ENCODE assay signal across 25 cellular contexts in the genomic region with DNA sequence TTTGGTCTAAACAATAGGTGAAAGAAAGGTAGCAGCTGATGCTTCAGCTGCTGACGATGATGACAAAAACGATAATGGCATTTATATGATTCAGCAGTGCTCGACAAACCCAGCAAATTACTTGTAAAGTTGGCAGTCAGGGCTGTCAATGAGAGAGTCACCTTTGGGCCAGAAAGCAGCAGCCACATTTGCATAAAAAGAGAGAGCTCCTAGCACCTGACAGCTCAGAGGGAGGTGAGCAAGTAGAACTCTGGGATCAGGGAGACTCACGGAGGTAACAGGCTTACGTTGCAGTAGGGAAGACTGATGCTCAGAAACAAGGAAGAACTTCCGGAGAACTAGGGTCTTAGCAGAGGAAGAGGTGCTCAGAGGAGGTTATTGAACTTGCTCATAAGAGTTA.
"Had no signal": no experiment of that assay in that cellular context is flagged by ENCODE, and none has a peak within 500 bp of the region (broad histone marks: within the 10 kb centered on the region; RNA-seq: fewer than 3 reads in every experiment).

No MANE protein-coding gene starts in this region.

- H3K27me3 ChIP-seq: brain microvascular endothelial cell, colonic mucosa, foreskin keratinocyte, testis, upper lobe of left lung had no signal

- H3K4me1 Mint-ChIP-seq: activated CD4-positive, alpha-beta T cell treated with anti-CD3 and anti-CD28 coated beads, Interleukin-2, amount 10 ng/mL, durations not matched to agents 7 days and 5 days; central memory CD8-positive, alpha-beta T cell; mesothelial cell of epicardium; stimulated activated memory B cell treated with anti-CD40 and anti-IgM and Interleukin-4, amounts not matched to agents 10 μg/mL and 1 μg/mL and 100 μg/mL, for 72 hours had no signal

- H3K4me3 Mint-ChIP-seq: activated CD4-positive, alpha-beta T cell treated with anti-CD3 and anti-CD28 coated beads, Interleukin-2, amount 10 ng/mL, durations not matched to agents 7 days and 5 days; activated T-cell treated with anti-CD3 and anti-CD28 coated beads, Interleukin-2, amount 50 U/mL, for 72 hours; central memory CD8-positive, alpha-beta T cell; mesothelial cell of epicardium; stimulated activated memory B cell treated with anti-CD40 and anti-IgM and Interleukin-4, amounts not matched to agents 10 μg/mL and 1 μg/mL and 100 μg/mL, for 72 hours had no signal

- H3K36me3 ChIP-seq: brain microvascular endothelial cell, colonic mucosa, spleen, upper lobe of left lung had no signal

- ATAC-seq: activated CD4-positive, CD25-positive, alpha-beta regulatory T cell treated with anti-CD3 and anti-CD28 coated beads, Interleukin-2, amount 50 U/mL, for 24 hours; activated T-cell treated with anti-CD3 and anti-CD28 coated beads, Interleukin-2, amount 50 U/mL, for 72 hours; foreskin keratinocyte; left lobe of liver; stimulated activated memory B cell treated with anti-CD40 and anti-IgM and Interleukin-4, amounts not matched to agents 10 μg/mL and 1 μg/mL and 100 μg/mL, for 72 hours had no signal

- DNase-seq: activated CD4-positive, alpha-beta T cell treated with anti-CD3 and anti-CD28 coated beads, Interleukin-2, amount 10 ng/mL, durations not matched to agents 7 days and 5 days; activated CD8-positive, alpha-beta memory T cell treated with anti-CD3 and anti-CD28 coated beads for 24 hours; activated CD8-positive, alpha-beta memory T cell treated with anti-CD3 and anti-CD28 coated beads, Interleukin-2, amount 50 U/mL, for 48 hours; activated effector memory CD4-positive, alpha-beta T cell treated with anti-CD3 and anti-CD28 coated beads, Interleukin-2, amount 50 U/mL, for 16 hours; activated naive CD4-positive, alpha-beta T cell treated with anti-CD3 and anti-CD28 coated beads, Interleukin-2, amount 50 U/mL, for 16 hours; activated T-cell treated with anti-CD3 and anti-CD28 coated beads, Interleukin-2, amount 50 U/mL, for 72 hours; aorta; brain microvascular endothelial cell; colonic mucosa; foreskin keratinocyte; glutamatergic neuron; hippocampal formation; occipital lobe; posterior cingulate gyrus; retina; spleen; stimulated activated CD4-positive, alpha-beta T cell treated with anti-CD3 and anti-CD28 coated beads, Interleukin-4, amount 100 ng/mL, for 4 hours; testis; upper lobe of left lung had no signal

- H3K36me3 Mint-ChIP-seq: mesothelial cell of epicardium; stimulated activated memory B cell treated with anti-CD40 and anti-IgM and Interleukin-4, amounts not matched to agents 10 μg/mL and 1 μg/mL and 100 μg/mL, for 72 hours had no signal

- H3K4me3 ChIP-seq: colonic mucosa, lung, spleen, testis, upper lobe of left lung had no signal

- H3K27ac Mint-ChIP-seq: activated CD4-positive, alpha-beta T cell treated with anti-CD3 and anti-CD28 coated beads, Interleukin-2, amount 10 ng/mL, durations not matched to agents 7 days and 5 days; activated T-cell treated with anti-CD3 and anti-CD28 coated beads, Interleukin-2, amount 50 U/mL, for 72 hours; mesothelial cell of epicardium; stimulated activated memory B cell treated with anti-CD40 and anti-IgM and Interleukin-4, amounts not matched to agents 10 μg/mL and 1 μg/mL and 100 μg/mL, for 72 hours had no signal

- H3K9me3 Mint-ChIP-seq: activated CD4-positive, alpha-beta T cell treated with anti-CD3 and anti-CD28 coated beads, Interleukin-2, amount 10 ng/mL, durations not matched to agents 7 days and 5 days; activated T-cell treated with anti-CD3 and anti-CD28 coated beads, Interleukin-2, amount 50 U/mL, for 72 hours; mesothelial cell of epicardium; stimulated activated memory B cell treated with anti-CD40 and anti-IgM and Interleukin-4, amounts not matched to agents 10 μg/mL and 1 μg/mL and 100 μg/mL, for 72 hours had no signal

- H3K27me3 Mint-ChIP-seq: activated CD4-positive, alpha-beta T cell treated with anti-CD3 and anti-CD28 coated beads, Interleukin-2, amount 10 ng/mL, durations not matched to agents 7 days and 5 days; central memory CD8-positive, alpha-beta T cell; stimulated activated memory B cell treated with anti-CD40 and anti-IgM and Interleukin-4, amounts not matched to agents 10 μg/mL and 1 μg/mL and 100 μg/mL, for 72 hours had no signal
